In the genomic region with DNA sequence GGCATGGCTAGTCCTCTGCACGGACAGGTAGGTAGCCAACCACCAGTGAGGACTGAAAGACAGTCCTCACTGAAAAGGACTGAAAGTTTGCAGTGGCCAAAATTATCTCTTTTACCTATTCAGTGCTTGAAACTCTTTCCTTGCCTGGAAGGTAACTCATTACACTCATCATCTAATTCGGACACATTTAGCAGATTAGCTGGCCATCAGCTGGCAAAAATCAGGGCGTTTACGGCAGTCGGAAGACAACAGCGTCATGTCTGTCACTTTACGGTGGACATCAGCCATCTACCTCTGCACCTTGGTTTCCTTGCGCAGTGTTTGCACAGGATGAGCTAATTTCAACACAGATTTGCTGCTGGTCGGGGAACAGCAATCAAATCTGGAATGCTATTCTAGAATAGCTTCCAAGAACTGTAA, we compare ENCODE assay signal across 8 cellular contexts. TPM values are rescaled to one million over a fixed set of nuclear protein-coding genes. Genes with fewer than 3 reads are reported as not detected.
A peak's percentile ranks its signal among the peaks of the same experiment; 100 is the strongest.
DNase-seq lines count a peak whose midpoint lies in the region; ATAC-seq, FAIRE-seq and TF ChIP-seq lines count a peak whose summit lies in the region.

No MANE protein-coding gene starts in this region.

- WGBS in A549 (ENCODE audit: missing lambda C conversion rate), result 2% methylated on average over 9 of the region's 9 CpGs
- WGBS in esophagus muscularis mucosa, result 3% methylated on average over 9 of the region's 9 CpGs

- H3K4me1 Mint-ChIP-seq in activated B cell treated with CpG ODN at 0.5 μM for 24 hours (peaks cover 57% of the 10 kb centered on the region), natural killer cell (peaks cover 34 to 37% of the 10 kb centered on the region in 2 donors)

- H3K36me3 ChIP-seq in esophagus muscularis mucosa, result peaks cover 0 to under 1% (median 0%) of the 10 kb centered on the region in 4 donors

- peak overlapping the region; percentile 82 for H3K4me2 ChIP-seq in A549

- POLR2A ChIA-PET in A549 (lab: Yijun Ruan, JAX), result interaction anchor here (0.7 to 2.2 kb wide), 8 partner anchors 44 to 194 kb away, joined by 3 to 15 read pairs (median 7); a partner anchor contains a TSS
- POLR2A ChIA-PET in activated B cell treated with CpG ODN at 0.5 μM for 24 hours (lab: Charles Lee), result interaction anchor here (0.5 to 4.8 kb wide), 8 partner anchors 54 to 1413 kb away, joined by 3 to 39 read pairs (median 4); a partner anchor contains a TSS

- no peak for TF ChIP-seq POLR2A in A549 (IDR thresholded peaks at IDR 0.05; ENCODE audit: low read length)
- no peak for TF ChIP-seq POLR2A in esophagus muscularis mucosa (IDR thresholded peaks at IDR 0.05; ENCODE audit: low read depth)

- H3K27ac Mint-ChIP-seq in activated B cell treated with CpG ODN at 0.5 μM for 24 hours (peak overlapping the region; percentile 86), natural killer cell (peak overlapping the region; percentile 91 to 92)

- H3K9me3 Mint-ChIP-seq in activated B cell treated with CpG ODN at 0.5 μM for 24 hours (no peaks in the 10 kb centered on the region), natural killer cell (no peaks in the 10 kb centered on the region)

- H3K27me3 ChIP-seq in esophagus muscularis mucosa, result no peaks in the 10 kb centered on the region

- no peak for TF ChIP-seq CTCF in A549 (IDR thresholded peaks at IDR 0.05)
- TF ChIP-seq CTCF in GM12864 (IDR thresholded peaks at IDR 0.05; ENCODE audit: low read depth, low read length, missing control alignments), result no peak
- no peak for TF ChIP-seq CTCF in activated B cell treated with CpG ODN at 0.5 μM for 24 hours (IDR thresholded peaks at IDR 0.05)
- no peak for TF ChIP-seq CTCF in esophagus muscularis mucosa (IDR thresholded peaks at IDR 0.05)
- TF ChIP-seq CTCF in natural killer cell (IDR thresholded peaks at IDR 0.05), result no peak

- FAIRE-seq in A549 (lab: Jason Lieb, UNC), result no peak

- H3K27ac ChIP-seq in A549 (peak overlapping the region; percentile 88 to 98), esophagus muscularis mucosa (replicated peaks in 1 of 4) (peak overlapping the region; percentile 91 to 97 (median 94))

- ATAC-seq in A549 (peak; percentile 65 to 66), HG02642 (IDR thresholded peaks at IDR 0.05; ENCODE audit: poor library complexity, unreplicated experiment) (peak; percentile 20), activated B cell treated with CpG ODN at 0.5 μM for 24 hours (ENCODE audit: low read depth) (no peak), natural killer cell (peak; percentile 37 to 54 (median 40))

- H3K9me3 ChIP-seq in A549 (no peaks in the 10 kb centered on the region), esophagus muscularis mucosa (no peaks in the 10 kb centered on the region)

- CTCF ChIA-PET in A549 (lab: Yijun Ruan, JAX), result interaction anchor here (0.9 to 3.2 kb wide), 3 partner anchors 11 to 150 kb away, joined by 3 to 11 read pairs (median 4); no protein-coding TSS in a partner anchor
- CTCF ChIA-PET in activated B cell treated with CpG ODN at 0.5 μM for 24 hours (lab: Charles Lee), result no interaction called here

- TF ChIP-seq EP300 in A549 (IDR thresholded peaks at IDR 0.05) (no peak), esophagus muscularis mucosa (IDR thresholded peaks at IDR 0.05) (no peak)

- H3K4me3 ChIP-seq in A549 (peak overlapping the region; percentile 76), GM12864 (ENCODE audit: low read depth, low read length) (peak overlapping the region; percentile 97), esophagus muscularis mucosa (peak overlapping the region; percentile 79 to 90 (median 84))

- H3K4me1 ChIP-seq in A549, result peaks cover 30% of the 10 kb centered on the region; the same call in 2 of the 3 replicates
- H3K4me1 ChIP-seq in esophagus muscularis mucosa, result peaks cover 21 to 27% (median 27%) of the 10 kb centered on the region in 4 donors

- no peak for TF ChIP-seq RAD21 in A549 (conservative IDR thresholded peaks at IDR 0.05 in 1 of 2, IDR thresholded peaks at IDR 0.05 in 1 of 2)

- H3K4me3 Mint-ChIP-seq in activated B cell treated with CpG ODN at 0.5 μM for 24 hours (peak overlapping the region; percentile 92), natural killer cell (peak overlapping the region; percentile 95)

- H3K27me3 Mint-ChIP-seq in activated B cell treated with CpG ODN at 0.5 μM for 24 hours (no peaks in the 10 kb centered on the region), natural killer cell (ENCODE audit: low read depth in 2 of 2) (peaks cover 0 to 2% of the 10 kb centered on the region in 2 donors)

- H3K36me3 Mint-ChIP-seq in activated B cell treated with CpG ODN at 0.5 μM for 24 hours (ENCODE audit: low read depth) (peaks cover 16% of the 10 kb centered on the region), natural killer cell (no peaks in the 10 kb centered on the region)

- DNase-seq in A549 (ENCODE audit: low read depth in 1 of 2, low spot score in 1 of 2), result peak; percentile 62 to 80
- DNase-seq in GM12864 (ENCODE audit: low read depth), result peak; percentile 49
- peak; percentile 73 for DNase-seq in NCI-H146 (lab: John Stamatoyannopoulos, UW)
- no peak for DNase-seq in activated B cell treated with CpG ODN at 0.5 μM for 24 hours
- no peak for DNase-seq in esophagus muscularis mucosa (ENCODE audit: extremely low spot score)
- DNase-seq in natural killer cell, result peak; percentile 45
- DNase-seq in OCI-M2 (lab: John Stamatoyannopoulos, UW; ENCODE audit: unreplicated experiment), result no peak

- intact Hi-C loops in activated B cell treated with CpG ODN at 0.5 μM for 24 hours (cut with micrococcal nuclease) (loop anchor here (1.0 to 5.0 kb wide), 5 partner anchors 82 to 1646 kb away; a partner anchor contains a TSS), esophagus muscularis mucosa (cut with DNase I) (loop anchor here (5.0 kb wide), 1 partner anchor 161 kb away; a partner anchor contains a TSS), natural killer cell (cut with micrococcal nuclease) (loop anchor here (5.0 kb wide), 1 partner anchor 166 kb away; a partner anchor contains a TSS)

TF ChIP-seq in A549, 52 proteins besides CTCF, POLR2A, EP300 and RAD21:
- TF ChIP-seq HOXA7 (CRISPR knock-in tag; IDR thresholded peaks at IDR 0.05), result no peak
- no peak for TF ChIP-seq NR3C1 (IDR thresholded peaks at IDR 0.05)
- TF ChIP-seq ZSCAN20 (CRISPR knock-in tag; IDR thresholded peaks at IDR 0.05), result no peak
- 0 out of 2 replicates have a peak, but pooled peaks have one; percentile 19 for TF ChIP-seq TP53 (CRISPR knock-in tag; IDR thresholded peaks at IDR 0.05)
- TF ChIP-seq EHMT2 (IDR thresholded peaks at IDR 0.05; ENCODE audit: low read depth), result no peak
TF ChIP-seq in A549: peak in this region for 1.

RNA-seq across cellular contexts. Expression of a gene that starts 0.7 kb away (rescaled TPM):
- polyA plus RNA-seq in A549 (2011; rRNA removed) (150 and 161 TPM in 2 replicates), A549 (2017; fragmentation: RNase III; extraction: RNeasy Plus Mini Kit Qiagen cat#74134 plus additional on column Dnase treatment) (96.0 to 98.0 TPM (median 96.2 TPM) in 3 replicates)
- polyA plus RNA-seq in A549 (2012; cell fraction: cytosol; rRNA removed), result 75.8 and 98.4 TPM in 2 replicates
- 79.8 and 84.1 TPM in 2 replicates for polyA plus RNA-seq in A549 (2012; cell fraction: nucleus; rRNA removed)
- polyA minus RNA-seq in A549 (2011; rRNA and poly(A)+ RNA removed), result 121 and 152 TPM in 2 replicates
- total RNA-seq in activated B cell treated with CpG ODN at 0.5 μM for 24 hours (150 TPM in 2 replicates), esophagus muscularis mucosa (100 to 1,000 TPM; 105 to 135 (median 128) TPM), natural killer cell (10 to 100 TPM; 61.0 to 82.0 (median 72.5) TPM)

RNA-seq across cellular contexts. Expression of a gene that starts 20.2 kb away (rescaled TPM):
- polyA plus RNA-seq in A549 (2011; rRNA removed) (1.1 TPM in 2 replicates), A549 (2017; fragmentation: RNase III; extraction: RNeasy Plus Mini Kit Qiagen cat#74134 plus additional on column Dnase treatment) (0.47 to 0.53 TPM (median 0.49 TPM) in 3 replicates)
- 0.39 and 0.45 TPM in 2 replicates for polyA plus RNA-seq in A549 (2012; cell fraction: cytosol; rRNA removed)
- 3.8 and 6.2 TPM in 2 replicates for polyA plus RNA-seq in A549 (2012; cell fraction: nucleus; rRNA removed)
- 0.97 and 1.8 TPM in 2 replicates for polyA minus RNA-seq in A549 (2011; rRNA and poly(A)+ RNA removed)
- total RNA-seq in activated B cell treated with CpG ODN at 0.5 μM for 24 hours (4.0 and 5.2 TPM in 2 replicates), esophagus muscularis mucosa (1 to 10 TPM in 3 of 4 donors, under 1 TPM in 1; 0.83 to 2.7 (median 1.4) TPM), natural killer cell (1 to 10 TPM; 3.1 to 4.8 (median 4.5) TPM)

RNA-seq across cellular contexts. Expression of a gene that starts 54.5 kb away (rescaled TPM):
- polyA plus RNA-seq in A549 (2011; rRNA removed), result 0.95 and 0.98 TPM in 2 replicates
- polyA plus RNA-seq in A549 (2012; cell fraction: cytosol; rRNA removed), result 0.05 and 0.08 TPM in 2 replicates
- 0.25 and 0.42 TPM in 2 replicates for polyA plus RNA-seq in A549 (2012; cell fraction: nucleus; rRNA removed)
- polyA plus RNA-seq in A549 (2017; fragmentation: RNase III; extraction: RNeasy Plus Mini Kit Qiagen cat#74134 plus additional on column Dnase treatment), result 0.28 to 0.34 TPM (median 0.32 TPM) in 3 replicates
- 0.25 and 0.83 TPM in 2 replicates for polyA minus RNA-seq in A549 (2011; rRNA and poly(A)+ RNA removed)
- total RNA-seq in activated B cell treated with CpG ODN at 0.5 μM for 24 hours, result 1.2 and 1.7 TPM in 2 replicates
- total RNA-seq in esophagus muscularis mucosa, result 1 to 10 TPM in 3 of 4 donors, under 1 TPM in 1; 0.99 to 3.3 (median 1.1) TPM
- total RNA-seq in natural killer cell, result 1 to 10 TPM in 1 of 3 donors, under 1 TPM in 2; 0.28 to 2.9 (median 0.95) TPM

Comparison
In these comparisons a context has a peak if more than half of its experiments do, and no peak if none do; other contexts are left out.
1. DNase-seq: peak in A549 (2 of 2), GM12864 (single experiment), NCI-H146 (single experiment) and natural killer cell (single experiment); none in activated B cell treated with CpG ODN at 0.5 μM for 24 hours (single experiment), esophagus muscularis mucosa (single experiment) and OCI-M2 (single experiment).
2. Peak in every context shown above with its lines, with median percentiles within 50 percentile points of each other: H3K4me3 ChIP-seq.